Comparison of ENCODE assay signal across 16 cellular contexts in the genomic region with DNA sequence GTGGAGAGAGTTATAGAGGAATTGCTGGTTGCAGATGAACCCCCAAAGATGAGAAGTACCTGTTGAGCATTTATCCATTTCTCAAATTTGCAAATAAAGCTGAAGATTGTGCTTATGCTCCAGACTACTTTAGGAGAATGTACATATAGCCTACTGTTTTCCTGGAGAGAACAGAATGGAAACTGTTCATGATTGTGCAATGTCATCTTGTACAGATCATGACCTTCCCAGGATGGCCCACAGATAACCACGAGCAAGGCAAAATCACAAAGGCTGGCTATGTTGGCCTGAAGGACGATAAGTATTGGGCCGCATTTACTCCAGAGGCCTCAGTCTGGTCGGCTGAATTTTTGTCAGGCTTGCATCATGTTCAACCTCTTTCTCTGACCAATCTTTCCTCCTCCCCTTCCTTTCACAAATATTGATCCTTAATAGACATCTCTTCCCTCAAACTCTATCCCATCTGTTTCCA. TPM values are rescaled to one million over a fixed set of nuclear protein-coding genes. Genes with fewer than 3 reads are reported as not detected.
A peak's percentile ranks its signal among the peaks of the same experiment; 100 is the strongest.
DNase-seq lines count a peak whose midpoint lies in the region; ATAC-seq and TF ChIP-seq lines count a peak whose summit lies in the region.
"Had no signal": no experiment of that assay in that cellular context is flagged by ENCODE, and none has a peak within 500 bp of the region (broad histone marks: within the 10 kb centered on the region; RNA-seq: fewer than 3 reads in every experiment).

No MANE protein-coding gene starts in this region.

- H3K9me3 Mint-ChIP-seq in CD4-positive, alpha-beta T cell: no peaks in the 10 kb centered on the region
- H3K9me3 Mint-ChIP-seq in activated T-helper 17 cell treated with anti-CD3 and anti-CD28 coated beads, Interleukin-2, amount 50 U/mL, for 72 hours: no peaks in the 10 kb centered on the region
- H3K9me3 Mint-ChIP-seq: GM23338 had no signal

- H3K4me2 ChIP-seq in HCT116 (ENCODE audit: low read length): peak overlapping the region; percentile 10
- H3K4me2 ChIP-seq: BLaER1, GM23338 had no signal

- TF ChIP-seq CTCF in CD4-positive, alpha-beta T cell (IDR thresholded peaks at IDR 0.05): no peak
- TF ChIP-seq CTCF in HCT116 (IDR thresholded peaks at IDR 0.05 in 2 of 3, conservative IDR thresholded peaks at IDR 0.05 in 1 of 3; ENCODE audit: borderline replicate concordance in 1 of 3, insufficient read depth in 1 of 3, low read depth in 2 of 3, low read length in 2 of 3) (no peak), foreskin keratinocyte (conservative IDR thresholded peaks at IDR 0.05) (no peak)

- intact Hi-C loops in CD4-positive, alpha-beta T cell (cut with DNase I, micrococcal nuclease): loop anchor here in 1 of 2 experiments (2.0 to 5.0 kb wide), 2 partner anchors 14 to 95 kb away; no protein-coding TSS in a partner anchor
- intact Hi-C loops in HCT116 (cut with micrococcal nuclease): no loop called here

- no peaks in the 10 kb centered on the region for H3K27me3 ChIP-seq in CD4-positive, alpha-beta T cell (ENCODE audit: control insufficient read depth, insufficient read depth, low read length)
- no peaks in the 10 kb centered on the region for H3K27me3 ChIP-seq in HCT116 (ENCODE audit: insufficient read depth, low read length)
- no peaks in the 10 kb centered on the region for H3K27me3 ChIP-seq in foreskin keratinocyte
- H3K27me3 ChIP-seq: BLaER1, stomach had no signal

- POLR2A ChIA-PET in CD4-positive, alpha-beta T cell (lab: Charles Lee): interaction anchor here (0.9 kb wide), 1 partner anchor 17 kb away, joined by 3 read pairs; no protein-coding TSS in a partner anchor
- POLR2A ChIA-PET in HCT116 (lab: Charles Lee): no interaction called here

- H3K4me1 Mint-ChIP-seq in CD4-positive, alpha-beta T cell (ENCODE audit: low read depth): peaks cover 50% of the 10 kb centered on the region
- peaks cover 36% of the 10 kb centered on the region for H3K4me1 Mint-ChIP-seq in activated T-helper 17 cell treated with anti-CD3 and anti-CD28 coated beads, Interleukin-2, amount 50 U/mL, for 72 hours
- H3K4me1 Mint-ChIP-seq: GM23338 had no signal

- no peak for TF ChIP-seq RAD21 in HCT116 (IDR thresholded peaks at IDR 0.05; ENCODE audit: low read depth)

- RAD21 ChIA-PET in HCT116 (lab: Charles Lee; ENCODE audit: low non-redundant PET in 1 of 2, low total read pairs in 2 of 2, uncharacterized antibody in 2 of 2, unreplicated experiment in 2 of 2): no interaction called here

- no peaks in the 10 kb centered on the region for H3K9me2 ChIP-seq in HCT116 (ENCODE audit: insufficient read depth)

- H3K9ac ChIP-seq in HCT116 (ENCODE audit: low read length): no peak overlapping the region
- H3K9ac ChIP-seq: BLaER1 had no signal

- no peak overlapping the region for H3K4me3 Mint-ChIP-seq in CD4-positive, alpha-beta T cell
- H3K4me3 Mint-ChIP-seq in activated T-helper 17 cell treated with anti-CD3 and anti-CD28 coated beads, Interleukin-2, amount 50 U/mL, for 72 hours: no peak overlapping the region
- H3K4me3 Mint-ChIP-seq: GM23338 had no signal

- ATAC-seq in CD4-positive, alpha-beta T cell (ENCODE audit: poor library complexity): no peak
- ATAC-seq in HCT116: no peak
- no peak for ATAC-seq in activated T-helper 17 cell treated with anti-CD3 and anti-CD28 coated beads, Interleukin-2, amount 50 U/mL, for 72 hours (replicated peaks)
- no peak for ATAC-seq in foreskin keratinocyte
- no peak for ATAC-seq in GM21528 (IDR thresholded peaks at IDR 0.05; ENCODE audit: low FRiP score, unreplicated experiment)
- ATAC-seq: GM23338 had no signal

- no peak for DNase-seq in CD4-positive, alpha-beta T cell
- DNase-seq in HCT116 (ENCODE audit: low read depth, low spot score) (no peak), foreskin keratinocyte (no peak), caudate nucleus (lab: John Stamatoyannopoulos, UW) (no peak), H4 (ENCODE audit: low spot score) (no peak), A172 (ENCODE audit: low spot score) (no peak)
- DNase-seq: activated CD4-positive, CD25-positive, alpha-beta regulatory T cell treated with anti-CD3 and anti-CD28 coated beads, Interleukin-2, amount 50 U/mL, for 72 hours; activated T-cell treated with anti-CD3 and anti-CD28 coated beads, Interleukin-2, amount 50 U/mL, for 1 hour; effector memory CD4-positive, alpha-beta T cell; hippocampal formation; NCI-H1048; stomach had no signal

- H3K79me2 ChIP-seq in HCT116 (ENCODE audit: insufficient read depth, low read length): no peaks in the 10 kb centered on the region

- BruUV-seq in HCT116 (replicated peaks; lab: Mats Ljungman, UMichigan): no TSS peak

- H3K4me3 ChIP-seq in HCT116 (replicated peaks in 1 of 2; ENCODE audit: low read depth in 1 of 2, low read length in 2 of 2): no peak overlapping the region
- H3K4me3 ChIP-seq: BLaER1, GM23338, stomach had no signal

- H3K36me3 ChIP-seq in HCT116 (ENCODE audit: control insufficient read depth in 1 of 2, insufficient read depth in 2 of 2, low read length in 2 of 2): no peaks in the 10 kb centered on the region
- H3K36me3 ChIP-seq: BLaER1, stomach had no signal

- CTCF ChIA-PET in CD4-positive, alpha-beta T cell (lab: Charles Lee): interaction anchor here (1.6 kb wide), 1 partner anchor 97 kb away, joined by 8 read pairs; no protein-coding TSS in a partner anchor
- CTCF ChIA-PET in HCT116 (lab: Charles Lee): interaction anchor here (1.4 kb wide), 1 partner anchor 22 kb away, joined by 4 read pairs; no protein-coding TSS in a partner anchor

- no peaks in the 10 kb centered on the region for H3K9me3 ChIP-seq in CD4-positive, alpha-beta T cell (ENCODE audit: control insufficient read depth, low read length)
- H3K9me3 ChIP-seq in HCT116 (ENCODE audit: control insufficient read depth in 1 of 2, insufficient read depth in 1 of 2, low read depth in 1 of 2, low read length in 2 of 2): no peaks in the 10 kb centered on the region
- H3K9me3 ChIP-seq: BLaER1, stomach had no signal

- peak overlapping the region; percentile 60 for H2AFZ ChIP-seq in HCT116 (ENCODE audit: low read depth, low read length, poor library complexity, severe bottlenecking)

- H3K27ac Mint-ChIP-seq in CD4-positive, alpha-beta T cell: peak overlapping the region; percentile 81
- H3K27ac Mint-ChIP-seq in activated T-helper 17 cell treated with anti-CD3 and anti-CD28 coated beads, Interleukin-2, amount 50 U/mL, for 72 hours: peak overlapping the region; percentile 45
- H3K27ac Mint-ChIP-seq: GM23338 had no signal

- H3K36me3 Mint-ChIP-seq in CD4-positive, alpha-beta T cell (ENCODE audit: low read depth): peaks cover 64% of the 10 kb centered on the region
- peaks cover 59% of the 10 kb centered on the region for H3K36me3 Mint-ChIP-seq in activated T-helper 17 cell treated with anti-CD3 and anti-CD28 coated beads, Interleukin-2, amount 50 U/mL, for 72 hours (ENCODE audit: low read depth)

- H3K4me1 ChIP-seq in HCT116 (ENCODE audit: control insufficient read depth in 1 of 2, insufficient read depth in 2 of 2, low read length in 2 of 2) (peaks cover 0 to 26% of the 10 kb centered on the region in 2 experiments; a peak in 2 of 4 replicates), foreskin keratinocyte (peaks cover 26% of the 10 kb centered on the region)
- H3K4me1 ChIP-seq: stomach had no signal

- H3K27ac ChIP-seq in CD4-positive, alpha-beta T cell (ENCODE audit: low read depth, low read length): no peak overlapping the region
- no peak overlapping the region for H3K27ac ChIP-seq in HCT116 (ENCODE audit: low read depth, low read length)
- H3K27ac ChIP-seq in foreskin keratinocyte: peak overlapping the region; percentile 63
- no peak overlapping the region for H3K27ac ChIP-seq in caudate nucleus (ENCODE audit: low read depth, low read length)
- H3K27ac ChIP-seq: BLaER1, stomach had no signal

- TF ChIP-seq POLR2A in HCT116 (IDR thresholded peaks at IDR 0.05; ENCODE audit: borderline replicate concordance, extremely low read depth, insufficient read depth, insufficient read length): no peak

- no peaks in the 10 kb centered on the region for H4K20me1 ChIP-seq in HCT116 (ENCODE audit: insufficient read depth)
- H4K20me1 ChIP-seq: BLaER1 had no signal

- H3K27me3 Mint-ChIP-seq in CD4-positive, alpha-beta T cell: no peaks in the 10 kb centered on the region
- H3K27me3 Mint-ChIP-seq in activated T-helper 17 cell treated with anti-CD3 and anti-CD28 coated beads, Interleukin-2, amount 50 U/mL, for 72 hours: no peaks in the 10 kb centered on the region

TF ChIP-seq in HCT116, 20 proteins besides CTCF, POLR2A, EP300 and RAD21:
- peak; percentile 12; the same call in 1 of the 2 replicates for TF ChIP-seq CEBPB (IDR thresholded peaks at IDR 0.05; ENCODE audit: low read depth)
- TF ChIP-seq, protein P1, sequence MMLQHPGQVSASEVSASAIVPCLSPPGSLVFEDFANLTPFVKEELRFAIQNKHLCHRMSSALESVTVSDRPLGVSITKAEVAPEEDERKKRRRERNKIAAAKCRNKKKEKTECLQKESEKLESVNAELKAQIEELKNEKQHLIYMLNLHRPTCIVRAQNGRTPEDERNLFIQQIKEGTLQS (IDR thresholded peaks at IDR 0.05): no peak
- no peak for TF ChIP-seq YY1 (IDR thresholded peaks at IDR 0.05; ENCODE audit: extremely low read depth, insufficient replicate concordance, low read depth, low read length)
- TF ChIP-seq ZNF274 (IDR thresholded peaks at IDR 0.05; ENCODE audit: low read depth, low read length): no peak
- TF ChIP-seq SIN3A (IDR thresholded peaks at IDR 0.05; ENCODE audit: low read depth): no peak
- TF ChIP-seq SP1 (IDR thresholded peaks at IDR 0.05; ENCODE audit: low read depth): peak; percentile 11; the same call in 1 of the 2 replicates
- no peak for TF ChIP-seq EZH2phosphoT487 (IDR thresholded peaks at IDR 0.05; ENCODE audit: borderline replicate concordance)
- no peak for TF ChIP-seq EGR1 (IDR thresholded peaks at IDR 0.05; ENCODE audit: low read depth)

RNA-seq across cellular contexts. Expression of a gene that starts 28.5 kb away (rescaled TPM):
- 100 to 1,000 TPM; 125 TPM for total RNA-seq in CD4-positive, alpha-beta T cell
- total RNA-seq in HCT116 (2021; ENCODE audit: unreplicated experiment) (21.7 TPM), foreskin keratinocyte (13.0 and 15.0 TPM in 2 replicates)
- 3.5 and 4.4 TPM in 2 replicates for polyA plus RNA-seq in HCT116 (2012)
- total RNA-seq in activated T-helper 17 cell treated with anti-CD3 and anti-CD28 coated beads, Interleukin-2, amount 50 U/mL, for 72 hours: 10 to 100 TPM; 35.1 to 84.8 TPM
- 1.2 and 1.5 TPM in 2 replicates for polyA plus RNA-seq in foreskin keratinocyte
- 11.9 and 12.2 TPM in 2 replicates for total RNA-seq in H4 (2014; rRNA removed; shearing (Covaris generic))
- total RNA-seq in A172 (2014; rRNA removed; shearing (Covaris generic)): 18.7 and 21.0 TPM in 2 replicates
